ENCODE assay signal across 19 cellular contexts in the genomic region with DNA sequence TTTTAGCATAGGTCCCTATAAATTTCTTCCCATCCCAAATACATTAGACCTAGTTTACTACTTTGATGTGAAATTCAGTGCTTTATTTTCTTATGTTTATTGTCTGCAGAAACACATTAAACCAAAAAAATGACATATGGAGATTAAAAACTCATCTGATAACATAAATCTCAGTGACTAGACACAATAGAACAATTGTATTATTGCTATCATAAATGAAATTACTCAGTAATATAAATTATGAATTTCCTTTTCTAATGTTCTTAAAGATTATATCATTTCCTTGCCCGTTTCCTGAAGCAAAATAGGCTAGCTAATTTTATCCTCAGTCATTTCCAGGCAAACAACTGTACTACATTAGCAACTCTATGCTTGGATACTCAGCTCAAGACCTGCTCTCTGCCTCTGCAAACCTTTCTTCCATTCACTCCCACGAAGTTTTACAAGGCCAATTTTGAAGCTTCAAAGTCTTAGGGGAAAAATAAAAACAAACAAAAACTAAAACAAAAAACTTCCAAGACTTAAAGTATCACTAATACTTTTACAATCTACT.
DNase-seq lines count a peak whose midpoint lies in the region; ATAC-seq and TF ChIP-seq lines count a peak whose summit lies in the region.
"Had no signal": no experiment of that assay in that cellular context is flagged by ENCODE, and none has a peak within 500 bp of the region (broad histone marks: within the 10 kb centered on the region; RNA-seq: fewer than 3 reads in every experiment).

No MANE protein-coding gene starts in this region.

- H3K4me3 Mint-ChIP-seq in naive thymus-derived CD4-positive, alpha-beta T cell = no peak overlapping the region
- H3K4me3 Mint-ChIP-seq: CD4-positive, CD25-positive, alpha-beta regulatory T cell; CD8-positive, alpha-beta memory T cell; HFFc6 had no signal

- H3K27me3 ChIP-seq in A673 (replicated peaks; ENCODE audit: insufficient read depth, low read depth, low read length, poor library complexity) (no peaks in the 10 kb centered on the region), Karpas-422 (ENCODE audit: low read length) (no peaks in the 10 kb centered on the region)
- H3K27me3 ChIP-seq in naive thymus-derived CD4-positive, alpha-beta T cell (ENCODE audit: control insufficient read depth in 2 of 2, insufficient read depth in 2 of 2, low read length in 2 of 2) = no peaks in the 10 kb centered on the region

- no peaks in the 10 kb centered on the region for H3K4me1 Mint-ChIP-seq in naive thymus-derived CD4-positive, alpha-beta T cell
- H3K4me1 Mint-ChIP-seq: CD4-positive, CD25-positive, alpha-beta regulatory T cell; CD8-positive, alpha-beta memory T cell had no signal

- H3K4me1 ChIP-seq in A673 (ENCODE audit: insufficient read depth, low read length, poor library complexity, severe bottlenecking) (peaks cover 18% of the 10 kb centered on the region), Karpas-422 (ENCODE audit: low read length) (no peaks in the 10 kb centered on the region)
- no peaks in the 10 kb centered on the region for H3K4me1 ChIP-seq in naive thymus-derived CD4-positive, alpha-beta T cell (ENCODE audit: control insufficient read depth in 2 of 2, insufficient read depth in 2 of 2, low read length in 2 of 2)
- H3K4me1 ChIP-seq: A549 had no signal

- H3K4me3 ChIP-seq in A673 (ENCODE audit: low read depth, low read length, poor library complexity, severe bottlenecking) (no peak overlapping the region), Karpas-422 (ENCODE audit: low read length) (no peak overlapping the region)
- H3K4me3 ChIP-seq in naive thymus-derived CD4-positive, alpha-beta T cell (ENCODE audit: low read length) = no peak overlapping the region
- H3K4me3 ChIP-seq: A549 had no signal

- POLR2A ChIA-PET in A673 (lab: Charles Lee; ENCODE audit: low non-redundant PET) = no interaction called here
- POLR2A ChIA-PET in naive thymus-derived CD4-positive, alpha-beta T cell (lab: Charles Lee) = no interaction called here

- H3K27me3 Mint-ChIP-seq in naive thymus-derived CD4-positive, alpha-beta T cell = no peaks in the 10 kb centered on the region
- H3K27me3 Mint-ChIP-seq: CD4-positive, CD25-positive, alpha-beta regulatory T cell; CD8-positive, alpha-beta memory T cell had no signal

- peaks cover 0 to 23% (median 13%) of the 10 kb centered on the region in 5 donors for H3K36me3 Mint-ChIP-seq in naive thymus-derived CD4-positive, alpha-beta T cell

- H3K36me3 ChIP-seq in A673 (ENCODE audit: insufficient read depth, low read length, poor library complexity, severe bottlenecking) = no peaks in the 10 kb centered on the region
- peaks cover 22% of the 10 kb centered on the region; the same call in 1 of the 2 replicates for H3K36me3 ChIP-seq in Karpas-422 (ENCODE audit: insufficient read depth, low read length)
- H3K36me3 ChIP-seq in naive thymus-derived CD4-positive, alpha-beta T cell (ENCODE audit: control insufficient read depth in 2 of 3, insufficient read depth in 3 of 3, low read length in 3 of 3) = no peaks in the 10 kb centered on the region

- no peaks in the 10 kb centered on the region for H3K79me2 ChIP-seq in Karpas-422 (ENCODE audit: low read length)

- no peak overlapping the region for H2AFZ ChIP-seq in Karpas-422 (ENCODE audit: low read length)

- peaks cover 0 to 11% (median 2%) of the 10 kb centered on the region in 11 donors for H3K9me3 Mint-ChIP-seq in naive thymus-derived CD4-positive, alpha-beta T cell
- H3K9me3 Mint-ChIP-seq: HFFc6 had no signal

- no TSS peak for BruUV-seq in A673 (replicated peaks; lab: Mats Ljungman, UMichigan)

- CTCF ChIA-PET in A673 (lab: Charles Lee) = no interaction called here
- CTCF ChIA-PET in naive thymus-derived CD4-positive, alpha-beta T cell (lab: Charles Lee) = no interaction called here

- no peaks in the 10 kb centered on the region for H3K9me3 ChIP-seq in A673 (ENCODE audit: low read depth, low read length, poor library complexity, severe bottlenecking)
- H3K9me3 ChIP-seq in Karpas-422 (ENCODE audit: low read length) = no peaks in the 10 kb centered on the region
- H3K9me3 ChIP-seq in naive thymus-derived CD4-positive, alpha-beta T cell (ENCODE audit: control insufficient read depth in 2 of 3, low read length in 3 of 3) = no peaks in the 10 kb centered on the region
- H3K9me3 ChIP-seq: A549 had no signal

- DNase-seq in A673 (ENCODE audit: low spot score) = peak; percentile 70
- no peak for DNase-seq in Karpas-422
- peak; percentile 72 for DNase-seq in dermis blood vessel endothelial cell
- peak; percentile 61 for DNase-seq in glomerular endothelial cell (ENCODE audit: extremely low read depth, low read depth, low spot score)
- no peak for DNase-seq in naive thymus-derived CD4-positive, alpha-beta T cell
- DNase-seq: C1 segment of cervical spinal cord; CD4-positive, CD25-positive, alpha-beta regulatory T cell; CD8-positive, alpha-beta memory T cell; COR-L47; DMS79 treated with DMSO at 0.1 percent for 48 hours; GF-D8; GOT3; H7; HFFc6 had no signal

- H3K27ac Mint-ChIP-seq in naive thymus-derived CD4-positive, alpha-beta T cell = no peak overlapping the region
- H3K27ac Mint-ChIP-seq: CD4-positive, CD25-positive, alpha-beta regulatory T cell; CD8-positive, alpha-beta memory T cell; HFFc6 had no signal

- no peak for TF ChIP-seq CTCF in A673 (conservative IDR thresholded peaks at IDR 0.05; ENCODE audit: low read depth, low read length)

- H3K4me2 ChIP-seq in Karpas-422 (ENCODE audit: low read depth, low read length, poor library complexity, severe bottlenecking) = no peak overlapping the region
- H3K4me2 ChIP-seq: A549 had no signal

- intact Hi-C loops in A673 (cut with micrococcal nuclease; ENCODE audit: unreplicated experiment) = no loop called here
- intact Hi-C loops in naive thymus-derived CD4-positive, alpha-beta T cell (cut with micrococcal nuclease) = no loop called here

- ATAC-seq in HG02763 (IDR thresholded peaks at IDR 0.05; ENCODE audit: unreplicated experiment) (no peak), HG02973 (IDR thresholded peaks at IDR 0.05; ENCODE audit: unreplicated experiment) (no peak)
- no peak for ATAC-seq in naive thymus-derived CD4-positive, alpha-beta T cell
- ATAC-seq: A549, HCT116 had no signal

- H4K20me1 ChIP-seq in Karpas-422 (ENCODE audit: insufficient read depth, low read depth, low read length) = no peaks in the 10 kb centered on the region

- no peak overlapping the region for H3K27ac ChIP-seq in A673 (ENCODE audit: low read depth, low read length, poor library complexity, severe bottlenecking)
- 0 out of 2 replicates have a peak overlapping the region, but pooled peaks have one; percentile 21 for H3K27ac ChIP-seq in Karpas-422 (ENCODE audit: low read length)
- no peak overlapping the region for H3K27ac ChIP-seq in naive thymus-derived CD4-positive, alpha-beta T cell (ENCODE audit: low read depth, low read length)
- H3K27ac ChIP-seq: 22Rv1, A549 had no signal

- H3K9me2 ChIP-seq in Karpas-422 (replicated peaks; ENCODE audit: insufficient read depth, low read length) = no peaks in the 10 kb centered on the region

- no peak overlapping the region for H3K9ac ChIP-seq in Karpas-422 (ENCODE audit: low read length)

Comparison
In these comparisons a context has a peak if more than half of its experiments do, and no peak if none do; other contexts are left out.
1. DNase-seq: peak in A673 (single experiment), dermis blood vessel endothelial cell (single experiment) and glomerular endothelial cell (single experiment); none in Karpas-422 (single experiment) and naive thymus-derived CD4-positive, alpha-beta T cell (0 of 9).